In genomic region chr16:73071131-73071940, GRCh38 we compare ENCODE assay signal across 9 cellular contexts. TPM values are rescaled to one million over a fixed set of nuclear protein-coding genes. Genes with fewer than 3 reads are reported as not detected.
DNase-seq lines count a peak whose midpoint lies in the region; ATAC-seq, FAIRE-seq and TF ChIP-seq lines count a peak whose summit lies in the region.
"Had no signal": no experiment of that assay in that cellular context is flagged by ENCODE, and none has a peak within 500 bp of the region (broad histone marks: within the 10 kb centered on the region; RNA-seq: fewer than 3 reads in every experiment).

No MANE protein-coding gene starts in this region.

- H3K36me3 ChIP-seq in BLaER1 treated with 17β-estradiol and CSF1 and Interleukin-3, amounts not matched to agents 10 nM and 100 nM = no peaks in the 10 kb centered on the region
- no peaks in the 10 kb centered on the region for H3K36me3 ChIP-seq in H1 (ENCODE audit: control insufficient read depth in 2 of 4, insufficient read depth in 4 of 4, low read length in 3 of 4)

- peak overlapping the region; percentile 13 to 74 (median 41); a peak in 16 of 22 replicates for H3K4me2 ChIP-seq in BLaER1 treated with 17β-estradiol and CSF1 and Interleukin-3, amounts not matched to agents 10 nM and 100 nM
- peak overlapping the region; percentile 81 to 83 for H3K4me2 ChIP-seq in H1 (ENCODE audit: insufficient read depth in 1 of 2, low read depth in 2 of 2, low read length in 2 of 2)

- H3K79me1 ChIP-seq in H1 (ENCODE audit: low read depth, low read length) = 0 out of 2 replicates have a peak, but pooled peaks cover 2% of the 10 kb centered on the region

- no peak overlapping the region for H4K8ac ChIP-seq in H1 (ENCODE audit: extremely low read depth, insufficient read depth, low read length)

- H3K9ac ChIP-seq in BLaER1 treated with 17β-estradiol and CSF1 and Interleukin-3, amounts not matched to agents 10 nM and 100 nM = peak overlapping the region in 2 of 11 experiments; percentile 29 to 35; a peak in 2 of 22 replicates
- no peak overlapping the region for H3K9ac ChIP-seq in H1 (replicated peaks in 1 of 4; ENCODE audit: extremely low read depth in 1 of 4, low read depth in 3 of 4, low read length in 3 of 4)

- H3K4me1 Mint-ChIP-seq in stimulated activated effector memory CD8-positive, alpha-beta T cell treated with anti-CD3 and anti-CD28 coated beads, Interleukin-12 subunit alpha, Interleukin-12 subunit beta, amount 100 ng/mL, for 72 hours = no peaks in the 10 kb centered on the region

- no peak overlapping the region for H3K14ac ChIP-seq in H1 (ENCODE audit: insufficient read length)

- H3K56ac ChIP-seq in H1 (replicated peaks; ENCODE audit: insufficient read length, low read depth, low read length) = no peak overlapping the region

- no peak overlapping the region for H2AFZ ChIP-seq in H1 (ENCODE audit: low read length)

- peaks cover 13 to 64% (median 28%) of the 10 kb centered on the region in 10 experiments for H3K4me1 ChIP-seq in BLaER1 treated with 17β-estradiol and CSF1 and Interleukin-3, amounts not matched to agents 10 nM and 100 nM
- H3K4me1 ChIP-seq in H1 (replicated peaks in 1 of 4; ENCODE audit: control insufficient read depth in 3 of 4, insufficient read depth in 4 of 4, low read length in 3 of 4) = peaks cover 0 to 22% (median 13%) of the 10 kb centered on the region in 4 experiments; a peak in 6 of 7 replicates

- H2AK5ac ChIP-seq in H1 (ENCODE audit: low read depth, low read length) = no peak overlapping the region

- H3K23ac ChIP-seq in H1 (ENCODE audit: insufficient read length) = no peak overlapping the region

- H3K27ac ChIP-seq in BLaER1 treated with 17β-estradiol and CSF1 and Interleukin-3, amounts not matched to agents 10 nM and 100 nM = no peak overlapping the region; a peak in 2 of 22 replicates
- H3K27ac ChIP-seq in H1 (ENCODE audit: low read depth, low read length) = no peak overlapping the region

- no peaks in the 10 kb centered on the region for H3K79me2 ChIP-seq in H1 (ENCODE audit: control insufficient read depth in 1 of 2, insufficient read depth in 2 of 2, low read length in 2 of 2)

- peaks cover 12 to 70% (median 65%) of the 10 kb centered on the region in 11 experiments for H3K27me3 ChIP-seq in BLaER1 treated with 17β-estradiol and CSF1 and Interleukin-3, amounts not matched to agents 10 nM and 100 nM
- H3K27me3 ChIP-seq in H1 (replicated peaks in 1 of 4; ENCODE audit: control insufficient read depth in 3 of 4, extremely low read depth in 1 of 4, insufficient read depth in 3 of 4, low read length in 3 of 4) = peaks cover 37 to 59% (median 47%) of the 10 kb centered on the region in 4 experiments

- no peak overlapping the region for H2BK20ac ChIP-seq in H1 (ENCODE audit: low read length)

- CTCF ChIA-PET in H1 (lab: Charles Lee; ENCODE audit: partially characterized antibody) = interaction anchor here (0.7 to 1.3 kb wide), 4 partner anchors 15 to 125 kb away, joined by 3 to 7 read pairs (median 4); no protein-coding TSS in a partner anchor

- H2BK15ac ChIP-seq in H1 (ENCODE audit: low read length) = no peak overlapping the region

- no peaks in the 10 kb centered on the region for H3K9me3 Mint-ChIP-seq in stimulated activated effector memory CD8-positive, alpha-beta T cell treated with anti-CD3 and anti-CD28 coated beads, Interleukin-12 subunit alpha, Interleukin-12 subunit beta, amount 100 ng/mL, for 72 hours

- no peak for TF ChIP-seq POLR2A in H1 (IDR thresholded peaks at IDR 0.05; ENCODE audit: control extremely low read depth in 1 of 2, low read depth in 2 of 2, low read length in 2 of 2)

- H4K20me1 ChIP-seq in BLaER1 treated with 17β-estradiol and CSF1 and Interleukin-3, amounts not matched to agents 10 nM and 100 nM = peaks cover 0 to 16% (median 0%) of the 10 kb centered on the region in 11 experiments; a peak in 9 of 22 replicates
- H4K20me1 ChIP-seq in H1 (replicated peaks in 1 of 2; ENCODE audit: control insufficient read depth in 1 of 2, insufficient read depth in 2 of 2, low read length in 2 of 2) = peaks cover 6 to 15% of the 10 kb centered on the region in 2 experiments

- H2BK5ac ChIP-seq in H1 (ENCODE audit: low read depth, low read length) = no peak overlapping the region

- H2BK120ac ChIP-seq in H1 (replicated peaks; ENCODE audit: low read depth, low read length) = no peak overlapping the region

- POLR2A ChIA-PET in H1 (lab: Charles Lee; ENCODE audit: partially characterized antibody) = interaction anchor here (0.5 to 0.8 kb wide), 4 partner anchors 19 to 180 kb away, joined by 3 to 5 read pairs (median 4); no protein-coding TSS in a partner anchor

- FAIRE-seq in H1 (lab: Jason Lieb, UNC) = no peak
- FAIRE-seq: GM18507 had no signal

- ATAC-seq in GM19455 (IDR thresholded peaks at IDR 0.05; ENCODE audit: unreplicated experiment) = no peak
- ATAC-seq in stimulated activated effector memory CD8-positive, alpha-beta T cell treated with anti-CD3 and anti-CD28 coated beads, Interleukin-12 subunit alpha, Interleukin-12 subunit beta, amount 100 ng/mL, for 72 hours = no peak
- no peak for ATAC-seq in GM21526 (IDR thresholded peaks at IDR 0.05; ENCODE audit: low FRiP score, unreplicated experiment)

- H4K91ac ChIP-seq in H1 (replicated peaks; ENCODE audit: insufficient read length, low read length) = no peak overlapping the region

- DNase-seq in NCI-H2107 treated with DMSO at 0.1 percent for 48 hours (lab: John Stamatoyannopoulos, UW; ENCODE audit: unreplicated experiment) (peak; percentile 84), H1 (ENCODE audit: low read depth in 1 of 2, low spot score in 2 of 2) (peak in 1 of 2 experiments; percentile 70), myocyte (ENCODE audit: low read depth) (peak; percentile 25)
- DNase-seq in stimulated activated effector memory CD8-positive, alpha-beta T cell treated with anti-CD3 and anti-CD28 coated beads, Interleukin-12 subunit alpha, Interleukin-12 subunit beta, amount 100 ng/mL, for 72 hours (ENCODE audit: low spot score in 2 of 2) = no peak
- no peak for DNase-seq in activated CD4-positive, alpha-beta T cell treated with anti-CD3 and anti-CD28 coated beads, Interleukin-2, amount 50 U/mL, for 4 hours

- no peaks in the 10 kb centered on the region for H3K9me3 ChIP-seq in BLaER1 treated with 17β-estradiol and CSF1 and Interleukin-3, amounts not matched to agents 10 nM and 100 nM (replicated peaks in 1 of 11)
- H3K9me3 ChIP-seq in H1 (ENCODE audit: insufficient read depth in 2 of 2, low read depth in 1 of 2, low read length in 1 of 2) = no peaks in the 10 kb centered on the region

- peaks cover 8% of the 10 kb centered on the region for H3K23me2 ChIP-seq in H1 (ENCODE audit: low read depth, low read length)

- H3K4me3 Mint-ChIP-seq in stimulated activated effector memory CD8-positive, alpha-beta T cell treated with anti-CD3 and anti-CD28 coated beads, Interleukin-12 subunit alpha, Interleukin-12 subunit beta, amount 100 ng/mL, for 72 hours = no peak overlapping the region

- no peaks in the 10 kb centered on the region for H3K36me3 Mint-ChIP-seq in stimulated activated effector memory CD8-positive, alpha-beta T cell treated with anti-CD3 and anti-CD28 coated beads, Interleukin-12 subunit alpha, Interleukin-12 subunit beta, amount 100 ng/mL, for 72 hours

- 5% methylated on average over 14 of the region's 17 CpGs; no CpG with 5 or more reads in 1 of the 2 experiments for WGBS in H1 (ENCODE audit: extremely low coverage in 1 of 2, insufficient coverage in 1 of 2, insufficient read length in 1 of 2, insufficient replicate concordance in 2 of 2, low coverage in 1 of 2, low lambda C conversion rate in 2 of 2, missing lambda C conversion rate in 1 of 2), 2 experiments

- H2BK12ac ChIP-seq in H1 (ENCODE audit: low read depth, low read length) = 0 out of 2 replicates have a peak overlapping the region, but pooled peaks have one; percentile 62

- no peak for TF ChIP-seq EP300 in H1 (IDR thresholded peaks at IDR 0.05; ENCODE audit: borderline replicate concordance in 1 of 2, low read depth in 2 of 2, low read length in 2 of 2)

- no peak for TF ChIP-seq CTCF in H1 (IDR thresholded peaks at IDR 0.05; ENCODE audit: control extremely low read depth in 1 of 3, insufficient read depth in 1 of 3, low read depth in 1 of 3, low read length in 3 of 3)

- H3K27ac Mint-ChIP-seq in stimulated activated effector memory CD8-positive, alpha-beta T cell treated with anti-CD3 and anti-CD28 coated beads, Interleukin-12 subunit alpha, Interleukin-12 subunit beta, amount 100 ng/mL, for 72 hours = no peak overlapping the region

- H4K5ac ChIP-seq in H1 (ENCODE audit: insufficient read length, low read depth, low read length) = no peak overlapping the region

- H3K18ac ChIP-seq in H1 (ENCODE audit: extremely low read depth, low read length) = no peak overlapping the region; the same call in 1 of the 2 replicates

- H3K4me3 ChIP-seq in BLaER1 treated with 17β-estradiol and CSF1 and Interleukin-3, amounts not matched to agents 10 nM and 100 nM = no peak overlapping the region
- H3K4me3 ChIP-seq in H1 (ENCODE audit: extremely low read depth in 1 of 4, insufficient read depth in 2 of 4, low read depth in 3 of 4, low read length in 4 of 4) = peak overlapping the region; percentile 23 to 70 (median 31); a peak in 6 of 8 replicates

- 0 out of 4 replicates have a peak, but pooled peaks of 1 of the 2 experiments have one; percentile 2 for TF ChIP-seq RAD21 in H1 (IDR thresholded peaks at IDR 0.05 in 1 of 2, conservative IDR thresholded peaks at IDR 0.05 in 1 of 2; ENCODE audit: low read depth in 2 of 2, low read length in 2 of 2)

- no peak overlapping the region for H3K4ac ChIP-seq in H1 (replicated peaks; ENCODE audit: insufficient read length, low read depth, low read length)

TF ChIP-seq in H1, 55 proteins besides CTCF, POLR2A, EP300 and RAD21 (continues in another document):
- TF ChIP-seq TEAD4 (IDR thresholded peaks at IDR 0.05; ENCODE audit: low read depth, low read length) = no peak
- peak; percentile 96 for TF ChIP-seq MAX (IDR thresholded peaks at IDR 0.05)
- TF ChIP-seq SUZ12 (IDR thresholded peaks at IDR 0.05; ENCODE audit: low read length) = 0 out of 2 replicates have a peak, but pooled peaks have one; percentile 8
- no peak for TF ChIP-seq ASH2L (IDR thresholded peaks at IDR 0.05; ENCODE audit: low read length)

RNA-seq across cellular contexts. Expression of gene ZFHX3, which starts 23.4 kb away (rescaled TPM):
- total RNA-seq in H1 (2021; fragmentation: NEBNext Ultra II Directional; extraction: Animal tissue kit (Norgen Biotek cat#: 25700)) = 0.90 and 0.99 TPM in 2 replicates
- polyA plus RNA-seq in H1 (2011; rRNA removed) = 0.08 and 0.11 TPM in 2 replicates
- 0.09 TPM for polyA plus RNA-seq in H1 (2011; cell fraction: cytosol; rRNA removed)
- polyA plus RNA-seq in H1 (2011; cell fraction: nucleus; rRNA removed) = 0.27 TPM
- polyA plus RNA-seq in H1 (2012, experiment 1 of 2) = 0.71 to 1.2 TPM (median 1.0 TPM) in 4 replicates
- polyA plus RNA-seq in H1 (2012, experiment 2 of 2) = 0.04 TPM
- polyA plus RNA-seq in H1 (2013, experiment 1 of 2) = 0.30 TPM
- polyA plus RNA-seq in H1 (2013, experiment 2 of 2) = 0.26 TPM
- polyA minus RNA-seq in H1 (2011; rRNA and poly(A)+ RNA removed) = 0.41 and 0.57 TPM in 2 replicates
- polyA minus RNA-seq in H1 (2011; cell fraction: cytosol; rRNA and poly(A)+ RNA removed) = 0.44 TPM
- 0.90 TPM for polyA minus RNA-seq in H1 (2011; cell fraction: nucleus; rRNA and poly(A)+ RNA removed)
- 3.6 and 4.1 TPM in 2 replicates for total RNA-seq in myocyte
- 8.1 TPM for polyA plus RNA-seq in myocyte (2012)

Comparison
In these comparisons a context has a peak if more than half of its experiments do, and no peak if none do; other contexts are left out.
1. H3K4me3 ChIP-seq: peak in H1 (4 of 4); none in BLaER1 treated with 17β-estradiol and CSF1 and Interleukin-3, amounts not matched to agents 10 nM and 100 nM (0 of 10).
2. DNase-seq: peak in NCI-H2107 treated with DMSO at 0.1 percent for 48 hours (single experiment) and myocyte (single experiment); none in stimulated activated effector memory CD8-positive, alpha-beta T cell treated with anti-CD3 and anti-CD28 coated beads, Interleukin-12 subunit alpha, Interleukin-12 subunit beta, amount 100 ng/mL, for 72 hours (0 of 2) and activated CD4-positive, alpha-beta T cell treated with anti-CD3 and anti-CD28 coated beads, Interleukin-2, amount 50 U/mL, for 4 hours (0 of 2).